19 cellular contexts compared by ENCODE assay signal in the genomic region with DNA sequence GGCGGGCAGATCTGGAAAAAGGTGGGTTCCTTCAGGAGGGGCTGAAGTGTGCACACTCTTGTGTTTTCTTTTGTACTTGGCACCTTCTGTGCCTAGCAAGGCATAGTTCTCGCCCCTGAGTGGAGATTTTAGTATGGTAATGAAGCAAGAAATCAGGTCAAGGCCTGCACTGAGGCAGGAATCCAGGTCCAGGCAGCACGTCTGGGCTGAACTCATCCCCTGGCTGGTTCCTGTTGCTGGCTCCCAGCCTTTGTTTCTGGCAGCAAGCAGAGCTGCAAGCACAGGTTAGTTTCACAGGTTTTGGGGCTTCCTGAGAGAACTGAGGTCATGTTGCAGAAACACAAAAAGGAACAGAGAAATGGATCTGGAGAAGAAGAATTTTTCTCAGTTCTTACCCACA. TPM values are rescaled to one million over a fixed set of nuclear protein-coding genes. Genes with fewer than 3 reads are reported as not detected.
"Had no signal": no experiment of that assay in that cellular context is flagged by ENCODE, and none has a peak within 500 bp of the region (broad histone marks: within the 10 kb centered on the region; RNA-seq: fewer than 3 reads in every experiment).

No MANE protein-coding gene starts in this region.

- FAIRE-seq: islet of Langerhans, small intestine had no signal

- DNase-seq: activated CD4-positive, alpha-beta T cell treated with anti-CD3 and anti-CD28 coated beads, Interleukin-2, amount 10 ng/mL, durations not matched to agents 7 days and 5 days; activated CD4-positive, CD25-positive, alpha-beta regulatory T cell; activated CD8-positive, alpha-beta memory T cell treated with anti-CD3 and anti-CD28 coated beads, Interleukin-2, amount 50 U/mL, for 48 hours; activated gamma-delta T cell; activated T-cell treated with anti-CD3 and anti-CD28 coated beads, Interleukin-2, amount 50 U/mL, for 72 hours; amniotic stem cell; body of pancreas; central memory CD4-positive, alpha-beta T cell; dermis blood vessel endothelial cell; effector memory CD8-positive, alpha-beta T cell; left lung; mucosa of descending colon; naive thymus-derived CD4-positive, alpha-beta T cell; right cardiac atrium; small intestine; upper lobe of left lung had no signal

- H3K27ac ChIP-seq: body of pancreas, left lung, upper lobe of left lung had no signal

- H3K4me3 ChIP-seq: body of pancreas, left lung, mucosa of descending colon, upper lobe of left lung had no signal

- ATAC-seq: activated T-cell treated with anti-CD3 and anti-CD28 coated beads, Interleukin-2, amount 50 U/mL, for 72 hours; body of pancreas; effector memory CD8-positive, alpha-beta T cell; left lung; mucosa of descending colon; naive thymus-derived CD4-positive, alpha-beta T cell; right cardiac atrium had no signal

- H3K9me3 ChIP-seq: body of pancreas, left lung, mucosa of descending colon, upper lobe of left lung had no signal

- H3K27me3 ChIP-seq: upper lobe of left lung had no signal

- H3K36me3 ChIP-seq: left lung, upper lobe of left lung had no signal

RNA-seq across cellular contexts. Expression of a gene that starts 21.2 kb away (rescaled TPM):
- total RNA-seq: activated CD4-positive, alpha-beta T cell treated with anti-CD3 and anti-CD28 coated beads, Interleukin-2, amount 10 ng/mL, durations not matched to agents 7 days and 5 days; activated T-cell treated with anti-CD3 and anti-CD28 coated beads, Interleukin-2, amount 50 U/mL, for 72 hours; body of pancreas; dermis blood vessel endothelial cell; epithelial cell of proximal tubule; progenitor cell of endocrine pancreas had no signal

RNA-seq across cellular contexts. Expression of a gene that starts 38.6 kb away (rescaled TPM):
- total RNA-seq: dermis blood vessel endothelial cell, epithelial cell of proximal tubule, progenitor cell of endocrine pancreas had no signal
